In genomic region chr6:108844135-108844534, GRCh38 we compare ENCODE assay signal across 15 cellular contexts. TPM values are rescaled to one million over a fixed set of nuclear protein-coding genes. Genes with fewer than 3 reads are reported as not detected.
DNase-seq lines count a peak whose midpoint lies in the region; ATAC-seq and TF ChIP-seq lines count a peak whose summit lies in the region.
"Had no signal": no experiment of that assay in that cellular context is flagged by ENCODE, and none has a peak within 500 bp of the region (broad histone marks: within the 10 kb centered on the region; RNA-seq: fewer than 3 reads in every experiment).

No MANE protein-coding gene starts in this region.

- H3K79me2 ChIP-seq in GM23338 (replicated peaks; ENCODE audit: insufficient read depth), result no peaks in the 10 kb centered on the region

- no peaks in the 10 kb centered on the region for H3K9me3 Mint-ChIP-seq in GM23338
- H3K9me3 Mint-ChIP-seq in activated CD4-positive, alpha-beta memory T cell treated with anti-CD3 and anti-CD28 coated beads, Interleukin-2, amount 10 ng/mL, durations not matched to agents 7 days and 5 days, result no peaks in the 10 kb centered on the region
- H3K9me3 Mint-ChIP-seq: CD8-positive, alpha-beta T cell had no signal

- no peak for TF ChIP-seq CTCF in GM23338 (conservative IDR thresholded peaks at IDR 0.05; ENCODE audit: low read depth in 2 of 2)

- H3K9me2 ChIP-seq in GM23338 (ENCODE audit: insufficient read depth), result no peaks in the 10 kb centered on the region

- H3K4me2 ChIP-seq in GM23338, result no peak overlapping the region
- H3K4me2 ChIP-seq: A549 had no signal

- no peaks in the 10 kb centered on the region for H4K20me1 ChIP-seq in GM23338 (replicated peaks; ENCODE audit: insufficient read depth)

- no peak overlapping the region for H3K4me3 ChIP-seq in GM23338
- H3K4me3 ChIP-seq: A549 had no signal

- no peaks in the 10 kb centered on the region for H3K36me3 Mint-ChIP-seq in GM23338 (ENCODE audit: low read depth)
- H3K36me3 Mint-ChIP-seq in activated CD4-positive, alpha-beta memory T cell treated with anti-CD3 and anti-CD28 coated beads, Interleukin-2, amount 10 ng/mL, durations not matched to agents 7 days and 5 days (ENCODE audit: low read depth), result no peaks in the 10 kb centered on the region
- H3K36me3 Mint-ChIP-seq: CD8-positive, alpha-beta T cell had no signal

- H3F3A ChIP-seq in GM23338 (replicated peaks; ENCODE audit: low read depth), result 0 out of 2 replicates have a peak, but pooled peaks cover 2% of the 10 kb centered on the region

- H3K4me3 Mint-ChIP-seq in GM23338, result no peak overlapping the region
- H3K4me3 Mint-ChIP-seq in activated CD4-positive, alpha-beta memory T cell treated with anti-CD3 and anti-CD28 coated beads, Interleukin-2, amount 10 ng/mL, durations not matched to agents 7 days and 5 days, result no peak overlapping the region
- H3K4me3 Mint-ChIP-seq: CD14-positive monocyte; CD8-positive, alpha-beta T cell had no signal

- CTCF ChIA-PET in HEK293T (lab: Yijun Ruan, JAX), result no interaction called here
- CTCF ChIA-PET in activated CD4-positive, alpha-beta memory T cell treated with anti-CD3 and anti-CD28 coated beads, Interleukin-2, amount 10 ng/mL, durations not matched to agents 7 days and 5 days (lab: Charles Lee), result interaction anchor here (1.1 kb wide), 1 partner anchor 31 kb away, joined by 4 read pairs; no protein-coding TSS in a partner anchor

- peak overlapping the region; percentile 5; the same call in 1 of the 2 replicates for H2AFZ ChIP-seq in GM23338

- no peak overlapping the region for H3K27ac ChIP-seq in GM23338 (ENCODE audit: low read depth)
- H3K27ac ChIP-seq: A549, HL-60 had no signal

- H3K4me1 ChIP-seq in GM23338 (ENCODE audit: insufficient read depth), result peaks cover 10% of the 10 kb centered on the region; the same call in 1 of the 2 replicates
- H3K4me1 ChIP-seq: A549 had no signal

- H3K4me1 Mint-ChIP-seq in GM23338, result peaks cover 17% of the 10 kb centered on the region
- peaks cover 20% of the 10 kb centered on the region for H3K4me1 Mint-ChIP-seq in activated CD4-positive, alpha-beta memory T cell treated with anti-CD3 and anti-CD28 coated beads, Interleukin-2, amount 10 ng/mL, durations not matched to agents 7 days and 5 days

- POLR2A ChIA-PET in HEK293T (lab: Yijun Ruan, JAX), result no interaction called here
- POLR2A ChIA-PET in activated CD4-positive, alpha-beta memory T cell treated with anti-CD3 and anti-CD28 coated beads, Interleukin-2, amount 10 ng/mL, durations not matched to agents 7 days and 5 days (lab: Charles Lee), result interaction anchor here (1.1 to 1.6 kb wide), 2 partner anchors 46 to 251 kb away, joined by 3 to 4 read pairs; partner anchors contain the start of genes CEP57L1 and SESN1

- no peak for ATAC-seq in GM23338
- ATAC-seq: A549; CD8-positive, alpha-beta T cell; HCT116 had no signal

- H3K36me3 ChIP-seq in GM23338 (ENCODE audit: insufficient read depth), result no peaks in the 10 kb centered on the region

- no peak overlapping the region for H3K27ac Mint-ChIP-seq in GM23338
- no peak overlapping the region for H3K27ac Mint-ChIP-seq in activated CD4-positive, alpha-beta memory T cell treated with anti-CD3 and anti-CD28 coated beads, Interleukin-2, amount 10 ng/mL, durations not matched to agents 7 days and 5 days
- H3K27ac Mint-ChIP-seq: CD8-positive, alpha-beta T cell had no signal

- DNase-seq in GM23338 (ENCODE audit: low spot score) (no peak), HEK293T (ENCODE audit: extremely low spot score) (no peak), OCI-M1 (lab: John Stamatoyannopoulos, UW) (peak; percentile 34), left kidney (ENCODE audit: low read depth, low spot score) (peak; percentile 12)
- DNase-seq in activated CD4-positive, alpha-beta memory T cell treated with anti-CD3 and anti-CD28 coated beads, Interleukin-2, amount 10 ng/mL, durations not matched to agents 7 days and 5 days, result no peak
- DNase-seq in central memory CD4-positive, alpha-beta T cell, result no peak
- DNase-seq: CD8-positive, alpha-beta T cell; COR-L47; DMS153; DMS79 treated with DMSO at 0.1 percent for 48 hours; EL had no signal

- no peaks in the 10 kb centered on the region for H3K27me3 Mint-ChIP-seq in GM23338 (ENCODE audit: insufficient read depth, low read depth, poor library complexity)
- no peaks in the 10 kb centered on the region for H3K27me3 Mint-ChIP-seq in activated CD4-positive, alpha-beta memory T cell treated with anti-CD3 and anti-CD28 coated beads, Interleukin-2, amount 10 ng/mL, durations not matched to agents 7 days and 5 days

- no peaks in the 10 kb centered on the region for H3K27me3 ChIP-seq in GM23338 (ENCODE audit: insufficient read depth)

TF ChIP-seq in GM23338, 12 proteins besides CTCF, POLR2A, EP300 and RAD21 (continues in another document):
- no peak for TF ChIP-seq EZH2phosphoT487 (IDR thresholded peaks at IDR 0.05; ENCODE audit: unreplicated experiment)
- no peak for TF ChIP-seq ZNF114 (CRISPR knock-in tag; IDR thresholded peaks at IDR 0.05)
- TF ChIP-seq NANOG (IDR thresholded peaks at IDR 0.05; ENCODE audit: borderline replicate concordance), result no peak
- TF ChIP-seq STAT1 (IDR thresholded peaks at IDR 0.05; ENCODE audit: unreplicated experiment), result no peak
- TF ChIP-seq EZH2 (IDR thresholded peaks at IDR 0.05; ENCODE audit: low read depth, unreplicated experiment), result no peak
- TF ChIP-seq JUNB (IDR thresholded peaks at IDR 0.05; ENCODE audit: unreplicated experiment), result no peak
- no peak for TF ChIP-seq ZNF331 (CRISPR knock-in tag; IDR thresholded peaks at IDR 0.05; ENCODE audit: low read depth)
- TF ChIP-seq, protein P1, sequence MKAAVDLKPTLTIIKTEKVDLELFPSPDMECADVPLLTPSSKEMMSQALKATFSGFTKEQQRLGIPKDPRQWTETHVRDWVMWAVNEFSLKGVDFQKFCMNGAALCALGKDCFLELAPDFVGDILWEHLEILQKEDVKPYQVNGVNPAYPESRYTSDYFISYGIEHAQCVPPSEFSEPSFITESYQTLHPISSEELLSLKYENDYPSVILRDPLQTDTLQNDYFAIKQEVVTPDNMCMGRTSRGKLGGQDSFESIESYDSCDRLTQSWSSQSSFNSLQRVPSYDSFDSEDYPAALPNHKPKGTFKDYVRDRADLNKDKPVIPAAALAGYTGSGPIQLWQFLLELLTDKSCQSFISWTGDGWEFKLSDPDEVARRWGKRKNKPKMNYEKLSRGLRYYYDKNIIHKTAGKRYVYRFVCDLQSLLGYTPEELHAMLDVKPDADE (IDR thresholded peaks at IDR 0.05), result no peak
- no peak for TF ChIP-seq POLR2AphosphoS5 (IDR thresholded peaks at IDR 0.05; ENCODE audit: low read depth)
- TF ChIP-seq CREB1 (CRISPR knock-in tag; IDR thresholded peaks at IDR 0.05; ENCODE audit: low read depth), result no peak

TF ChIP-seq in HEK293T, 16 proteins besides CTCF, POLR2A, EP300 and RAD21:
- TF ChIP-seq, protein P2, sequence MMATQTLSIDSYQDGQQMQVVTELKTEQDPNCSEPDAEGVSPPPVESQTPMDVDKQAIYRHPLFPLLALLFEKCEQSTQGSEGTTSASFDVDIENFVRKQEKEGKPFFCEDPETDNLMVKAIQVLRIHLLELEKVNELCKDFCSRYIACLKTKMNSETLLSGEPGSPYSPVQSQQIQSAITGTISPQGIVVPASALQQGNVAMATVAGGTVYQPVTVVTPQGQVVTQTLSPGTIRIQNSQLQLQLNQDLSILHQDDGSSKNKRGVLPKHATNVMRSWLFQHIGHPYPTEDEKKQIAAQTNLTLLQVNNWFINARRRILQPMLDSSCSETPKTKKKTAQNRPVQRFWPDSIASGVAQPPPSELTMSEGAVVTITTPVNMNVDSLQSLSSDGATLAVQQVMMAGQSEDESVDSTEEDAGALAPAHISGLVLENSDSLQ (IDR thresholded peaks at IDR 0.05), result peak; percentile 56; the same call in 1 of the 2 replicates
- TF ChIP-seq TARDBP (IDR thresholded peaks at IDR 0.05), result no peak

RNA-seq across cellular contexts. Expression of gene ARMC2, which starts 4.1 kb away (rescaled TPM):
- total RNA-seq in GM23338 (2014; rRNA removed; shearing (Covaris generic)), result 2.7 and 4.0 TPM in 2 replicates
- polyA plus RNA-seq in GM23338 (2016; fragmentation: Nextera tagmentation; extraction: Ambion mirVana), result 3.0 and 4.4 TPM in 2 replicates
- total RNA-seq in activated CD4-positive, alpha-beta memory T cell treated with anti-CD3 and anti-CD28 coated beads, Interleukin-2, amount 10 ng/mL, durations not matched to agents 7 days and 5 days, result 10 to 100 TPM; 12.2 to 13.6 TPM

Comparison
In these comparisons a context has a peak if more than half of its experiments do, and no peak if none do; other contexts are left out.
1. DNase-seq: peak in OCI-M1 (single experiment) and left kidney (single experiment); none in GM23338 (single experiment), HEK293T (single experiment), activated CD4-positive, alpha-beta memory T cell treated with anti-CD3 and anti-CD28 coated beads, Interleukin-2, amount 10 ng/mL, durations not matched to agents 7 days and 5 days (single experiment) and central memory CD4-positive, alpha-beta T cell (single experiment).